22 cellular contexts compared by ENCODE assay signal in the genomic region with DNA sequence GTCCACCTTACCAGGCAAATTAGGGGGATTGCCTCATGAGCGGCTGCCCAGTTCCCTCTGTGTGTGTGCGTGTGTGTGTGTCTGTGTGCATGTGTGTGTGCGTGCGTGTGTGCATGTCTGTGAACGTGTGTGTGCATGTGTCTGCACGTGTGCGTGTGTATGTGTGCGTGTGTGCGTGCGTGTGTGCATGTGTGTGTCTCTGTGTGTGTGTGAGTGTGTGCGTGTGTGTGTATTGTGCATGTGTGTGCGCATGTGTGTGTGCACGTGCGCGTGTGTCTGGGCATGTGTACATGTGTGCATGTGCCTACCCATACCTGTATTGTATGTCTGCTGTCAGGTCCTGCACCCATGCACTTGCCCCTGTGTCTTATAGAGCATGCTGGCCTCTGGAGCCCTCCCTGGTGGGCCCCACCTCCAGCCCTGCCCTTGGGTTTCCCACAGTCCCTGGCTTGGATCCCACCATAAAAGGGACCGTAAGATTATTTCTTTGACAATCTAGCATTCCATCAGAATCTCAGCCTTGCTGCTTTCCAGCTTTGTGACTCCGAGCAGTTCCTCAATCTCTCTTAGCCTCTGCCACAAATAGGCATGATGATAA. TPM values are rescaled to one million over a fixed set of nuclear protein-coding genes. Genes with fewer than 3 reads are reported as not detected.
"Had no signal": no experiment of that assay in that cellular context is flagged by ENCODE, and none has a peak within 500 bp of the region (broad histone marks: within the 10 kb centered on the region; RNA-seq: fewer than 3 reads in every experiment).

No MANE protein-coding gene starts in this region.

- H2AFZ ChIP-seq: parathyroid adenoma had no signal

- ATAC-seq: left lobe of liver; mucosa of descending colon; naive thymus-derived CD8-positive, alpha-beta T cell; stimulated activated naive B cell treated with anti-CD40 and anti-IgM and Interleukin-4, amounts not matched to agents 10 μg/mL and 1 μg/mL and 100 μg/mL, for 72 hours; stimulated activated naive CD8-positive, alpha-beta T cell treated with anti-CD3 and anti-CD28 coated beads, Interleukin-15, amount 100 ng/mL, for 72 hours had no signal

- H3K4me1 ChIP-seq: parathyroid adenoma, sigmoid colon, transverse colon, uterus had no signal

- H3K36me3 ChIP-seq: sigmoid colon, thoracic aorta, transverse colon, uterus had no signal

- H3K9ac ChIP-seq: parathyroid adenoma had no signal

- H3K79me2 ChIP-seq: parathyroid adenoma had no signal

- H3K9me3 ChIP-seq: mucosa of descending colon, sigmoid colon, thoracic aorta, transverse colon, uterus had no signal

- DNase-seq: effector CD8-positive, alpha-beta T cell; foreskin melanocyte; head of caudate nucleus; hypothalamus; kidney glomerular epithelial cell; mammary epithelial cell; naive thymus-derived CD8-positive, alpha-beta T cell; sigmoid colon; stimulated activated CD4-positive, alpha-beta T cell treated with anti-CD3 and anti-CD28 coated beads, Interleukin-2, amount 100 ng/mL, for 24 hours; stimulated activated CD4-positive, alpha-beta T cell treated with anti-CD3 and anti-CD28 coated beads, Interleukin-4, amount 100 ng/mL, for 4 hours; stimulated activated naive B cell treated with anti-CD40 and anti-IgM and Interleukin-4, amounts not matched to agents 10 μg/mL and 1 μg/mL and 100 μg/mL, for 72 hours; stimulated activated naive CD8-positive, alpha-beta T cell treated with anti-CD3 and anti-CD28 coated beads, Interleukin-15, amount 100 ng/mL, for 72 hours; transverse colon; uterus had no signal

- FAIRE-seq: islet of Langerhans had no signal

- H3K27ac ChIP-seq: coronary artery, parathyroid adenoma, sigmoid colon, skin epidermis, thoracic aorta, transverse colon, uterus had no signal

- H3K27me3 ChIP-seq: uterus had no signal

- H3K4me3 ChIP-seq: coronary artery, mucosa of descending colon, sigmoid colon, skin epidermis, thoracic aorta, transverse colon, uterus had no signal

RNA-seq across cellular contexts. Expression of gene PSD2, which starts 9.3 kb away (rescaled TPM):
- total RNA-seq: dermis microvascular lymphatic vessel endothelial cell had no signal
- polyA plus RNA-seq: mammary epithelial cell had no signal
